8 cellular contexts compared by ENCODE assay signal in the genomic region with DNA sequence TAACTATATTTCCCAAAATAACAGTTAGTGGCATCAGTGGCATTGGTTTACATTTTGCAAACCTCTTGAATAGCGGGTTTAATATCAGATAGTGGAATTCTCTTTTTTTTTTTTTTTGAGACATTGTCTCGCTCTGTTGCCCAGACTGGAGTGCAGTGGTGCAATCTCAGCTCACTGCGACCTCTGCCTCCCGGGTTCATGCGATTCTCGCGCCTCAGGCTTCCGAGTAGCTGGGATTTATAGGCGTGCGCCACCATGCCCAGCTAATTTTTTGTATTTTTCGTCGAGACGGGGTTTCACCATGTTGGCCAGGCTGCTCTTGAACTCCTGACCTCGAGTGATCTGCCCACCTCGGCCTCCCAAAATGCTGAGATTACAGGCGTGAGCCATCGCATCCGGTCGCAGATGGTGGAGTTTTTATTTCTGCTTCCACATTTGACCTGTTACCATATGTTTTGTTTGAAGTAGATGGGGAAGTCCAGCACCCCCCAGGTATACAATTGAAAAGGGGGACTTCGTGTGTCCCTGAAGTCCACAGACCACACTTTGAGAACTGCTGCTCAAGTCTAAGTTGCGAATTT. TPM values are rescaled to one million over a fixed set of nuclear protein-coding genes. Genes with fewer than 3 reads are reported as not detected.
DNase-seq lines count a peak whose midpoint lies in the region; ATAC-seq and TF ChIP-seq lines count a peak whose summit lies in the region.

No MANE protein-coding gene starts in this region.

- no peaks in the 10 kb centered on the region for H3K27me3 ChIP-seq in BLaER1
- no peaks in the 10 kb centered on the region for H3K27me3 ChIP-seq in PC-9 (ENCODE audit: insufficient read depth, low read depth)

- H2AFZ ChIP-seq in PC-9, result peak overlapping the region; percentile 30; the same call in 1 of the 2 replicates

- H3F3A ChIP-seq in PC-9 (ENCODE audit: insufficient read depth, low read depth), result peaks cover 13% of the 10 kb centered on the region

- POLR2A ChIA-PET in PC-9 (lab: Charles Lee; ENCODE audit: unreplicated experiment), result no interaction called here

- TF ChIP-seq CTCF in PC-9 (conservative IDR thresholded peaks at IDR 0.05), result no peak

- no peak overlapping the region for H3K27ac Mint-ChIP-seq in immature natural killer cell
- H3K27ac Mint-ChIP-seq in activated naive CD8-positive, alpha-beta T cell treated with anti-CD3 and anti-CD28 coated beads, Interleukin-2, amount 50 U/mL, for 24 hours, result no peak overlapping the region

- intact Hi-C loops in PC-9 (cut with micrococcal nuclease; ENCODE audit: unreplicated experiment), result loop anchor here (1.0 to 5.0 kb wide), 4 partner anchors 189 to 536 kb away; no protein-coding TSS in a partner anchor

- H3K9me3 ChIP-seq in BLaER1 (no peaks in the 10 kb centered on the region), PC-9 (ENCODE audit: insufficient read depth, low read depth) (no peaks in the 10 kb centered on the region)

- peaks cover 38% of the 10 kb centered on the region for H3K4me1 ChIP-seq in BLaER1
- H3K4me1 ChIP-seq in PC-9 (replicated peaks; ENCODE audit: insufficient read depth), result peaks cover 15% of the 10 kb centered on the region

- CTCF ChIA-PET in PC-9 (lab: Charles Lee), result interaction anchor here (1.1 kb wide), 1 partner anchor 237 kb away, joined by 4 read pairs; no protein-coding TSS in a partner anchor

- H3K36me3 Mint-ChIP-seq in immature natural killer cell, result no peaks in the 10 kb centered on the region
- H3K36me3 Mint-ChIP-seq in activated naive CD8-positive, alpha-beta T cell treated with anti-CD3 and anti-CD28 coated beads, Interleukin-2, amount 50 U/mL, for 24 hours (ENCODE audit: low read depth), result no peaks in the 10 kb centered on the region

- H3K9me2 ChIP-seq in PC-9 (ENCODE audit: insufficient read depth), result no peaks in the 10 kb centered on the region

- no peak for ATAC-seq in activated naive CD8-positive, alpha-beta T cell treated with anti-CD3 and anti-CD28 coated beads, Interleukin-2, amount 50 U/mL, for 24 hours

- H3K9ac ChIP-seq in BLaER1, result no peak overlapping the region

- H3K4me1 Mint-ChIP-seq in immature natural killer cell, result peaks cover 0 to 5% of the 10 kb centered on the region in 2 donors
- peaks cover 10% of the 10 kb centered on the region for H3K4me1 Mint-ChIP-seq in activated naive CD8-positive, alpha-beta T cell treated with anti-CD3 and anti-CD28 coated beads, Interleukin-2, amount 50 U/mL, for 24 hours

- H3K36me3 ChIP-seq in BLaER1 (no peaks in the 10 kb centered on the region), PC-9 (ENCODE audit: low read depth) (no peaks in the 10 kb centered on the region)

- H3K4me3 ChIP-seq in BLaER1 (no peak overlapping the region), PC-9 (no peak overlapping the region)

- DNase-seq in PC-9 (no peak), glomerular visceral epithelial cell (ENCODE audit: extremely low spot score) (peak; percentile 49), renal cortical epithelial cell (ENCODE audit: low read depth) (peak; percentile 48), T-helper 9 cell (no peak), immature natural killer cell (no peak), amniotic stem cell (lab: John Stamatoyannopoulos, UW) (no peak)
- no peak for DNase-seq in activated naive CD8-positive, alpha-beta T cell treated with anti-CD3 and anti-CD28 coated beads, Interleukin-2, amount 50 U/mL, for 24 hours

- no peak overlapping the region for H3K27ac ChIP-seq in BLaER1
- H3K27ac ChIP-seq in PC-9, result no peak overlapping the region

- BruUV-seq in PC-9 (replicated peaks; lab: Mats Ljungman, UMichigan), result no TSS peak

- H4K20me1 ChIP-seq in BLaER1 (no peaks in the 10 kb centered on the region), PC-9 (ENCODE audit: insufficient read depth) (no peaks in the 10 kb centered on the region)

- no peaks in the 10 kb centered on the region for H3K9me3 Mint-ChIP-seq in immature natural killer cell
- no peaks in the 10 kb centered on the region for H3K9me3 Mint-ChIP-seq in activated naive CD8-positive, alpha-beta T cell treated with anti-CD3 and anti-CD28 coated beads, Interleukin-2, amount 50 U/mL, for 24 hours

- H3K4me2 ChIP-seq in BLaER1 (peak overlapping the region; percentile 18; the same call in 1 of the 2 replicates), PC-9 (peak overlapping the region; percentile 54)

- H3K4me3 Mint-ChIP-seq in immature natural killer cell, result no peak overlapping the region
- no peak overlapping the region for H3K4me3 Mint-ChIP-seq in activated naive CD8-positive, alpha-beta T cell treated with anti-CD3 and anti-CD28 coated beads, Interleukin-2, amount 50 U/mL, for 24 hours

- peaks cover 4 to 9% (median 8%) of the 10 kb centered on the region in 3 donors for H3K27me3 Mint-ChIP-seq in immature natural killer cell (ENCODE audit: low read depth in 3 of 3)
- H3K27me3 Mint-ChIP-seq in activated naive CD8-positive, alpha-beta T cell treated with anti-CD3 and anti-CD28 coated beads, Interleukin-2, amount 50 U/mL, for 24 hours, result peaks cover 37% of the 10 kb centered on the region

- H3K79me2 ChIP-seq in PC-9 (ENCODE audit: low read depth), result no peaks in the 10 kb centered on the region

RNA-seq across cellular contexts. Expression of gene XPO4, which starts 40.5 kb away (rescaled TPM):
- total RNA-seq in PC-9 (2021), result 8.3 and 11.1 TPM in 2 replicates
- 26.4 and 30.5 TPM in 2 replicates for total RNA-seq in renal cortical epithelial cell
- polyA plus RNA-seq in immature natural killer cell, result 1 to 10 TPM; 1.8 to 3.6 (median 2.9) TPM

Comparison
In these comparisons a context has a peak if more than half of its experiments do, and no peak if none do; other contexts are left out.
1. DNase-seq: peak in glomerular visceral epithelial cell (single experiment) and renal cortical epithelial cell (single experiment); none in PC-9 (0 of 2), T-helper 9 cell (single experiment), immature natural killer cell (0 of 3), activated naive CD8-positive, alpha-beta T cell treated with anti-CD3 and anti-CD28 coated beads, Interleukin-2, amount 50 U/mL, for 24 hours (single experiment) and amniotic stem cell (single experiment).